ENCODE assay signal across 9 cellular contexts in genomic region chr6:24949020-24949569, GRCh38. TPM values are rescaled to one million over a fixed set of nuclear protein-coding genes. Genes with fewer than 3 reads are reported as not detected.
DNase-seq lines count a peak whose midpoint lies in the region; ATAC-seq and TF ChIP-seq lines count a peak whose summit lies in the region.
"Had no signal": no experiment of that assay in that cellular context is flagged by ENCODE, and none has a peak within 500 bp of the region (broad histone marks: within the 10 kb centered on the region; RNA-seq: fewer than 3 reads in every experiment).

No MANE protein-coding gene starts in this region.

- TF ChIP-seq POLR2A in erythroblast (IDR thresholded peaks at IDR 0.05; ENCODE audit: low read length) = no peak
- no peak for TF ChIP-seq POLR2A in ovary (IDR thresholded peaks at IDR 0.05)
- no peak for TF ChIP-seq POLR2A in thyroid gland (IDR thresholded peaks at IDR 0.05)

- peak; percentile 94 for ATAC-seq in GM19455 (IDR thresholded peaks at IDR 0.05; ENCODE audit: unreplicated experiment)
- peak; percentile 88 for ATAC-seq in HG03354 (IDR thresholded peaks at IDR 0.05; ENCODE audit: poor library complexity, severe bottlenecking, unreplicated experiment)
- ATAC-seq in activated T-helper 17 cell treated with anti-CD3 and anti-CD28 coated beads, Interleukin-2, amount 50 U/mL, for 72 hours (replicated peaks) = peak; percentile 56
- no peak for ATAC-seq in left lung

- H3K4me3 ChIP-seq in GM08714 (ENCODE audit: low read length) = peak overlapping the region; percentile 42; the same call in 1 of the 2 replicates
- no peak overlapping the region for H3K4me3 ChIP-seq in ovary
- H3K4me3 ChIP-seq in left lung = no peak overlapping the region
- no peak overlapping the region for H3K4me3 ChIP-seq in thyroid gland (replicated peaks in 1 of 3)

- 77 to 82% (median 81%) methylated on average over 8 of the region's 8 CpGs for WGBS in ovary, 3 donors
- WGBS in thyroid gland, 2 donors = 82 to 86% methylated on average over 8 of the region's 8 CpGs

- H3K27ac ChIP-seq in ovary = no peak overlapping the region
- H3K27ac ChIP-seq in left lung = no peak overlapping the region
- no peak overlapping the region for H3K27ac ChIP-seq in thyroid gland

- H3K27me3 Mint-ChIP-seq in activated T-helper 17 cell treated with anti-CD3 and anti-CD28 coated beads, Interleukin-2, amount 50 U/mL, for 72 hours = no peaks in the 10 kb centered on the region

- intact Hi-C loops in ovary (cut with DNase I) = no loop called here
- intact Hi-C loops in left lung (cut with DNase I) = no loop called here
- intact Hi-C loops in thyroid gland (cut with DNase I) = no loop called here

- no peaks in the 10 kb centered on the region for H3K9me3 ChIP-seq in ovary
- H3K9me3 ChIP-seq in left lung = peaks cover 0 to 26% of the 10 kb centered on the region in 2 donors
- no peaks in the 10 kb centered on the region for H3K9me3 ChIP-seq in thyroid gland

- H3K9me3 Mint-ChIP-seq in activated T-helper 17 cell treated with anti-CD3 and anti-CD28 coated beads, Interleukin-2, amount 50 U/mL, for 72 hours = peaks cover 11% of the 10 kb centered on the region

- H3K4me1 ChIP-seq in ovary (ENCODE audit: insufficient read depth) (no peaks in the 10 kb centered on the region), left lung (peaks cover 0 to 33% of the 10 kb centered on the region in 2 donors), thyroid gland (peaks cover 0 to 13% of the 10 kb centered on the region in 2 donors)

- DNase-seq in erythroblast (lab: John Stamatoyannopoulos, UW) = no peak
- no peak for DNase-seq in ovary
- no peak for DNase-seq in left lung
- no peak for DNase-seq in thyroid gland
- DNase-seq: stimulated activated CD4-positive, alpha-beta T cell treated with anti-CD3 and anti-CD28 coated beads, Interleukin-1b, Interleukin-23, amount 100 ng/mL, for 48 hours had no signal

- TF ChIP-seq CTCF in ovary (IDR thresholded peaks at IDR 0.05) (no peak), left lung (IDR thresholded peaks at IDR 0.05) (no peak), thyroid gland (IDR thresholded peaks at IDR 0.05) (no peak)

- peak overlapping the region; percentile 80 for H3K27ac Mint-ChIP-seq in activated T-helper 17 cell treated with anti-CD3 and anti-CD28 coated beads, Interleukin-2, amount 50 U/mL, for 72 hours

- H3K36me3 ChIP-seq in ovary (no peaks in the 10 kb centered on the region), left lung (peaks cover 3 to 4% of the 10 kb centered on the region in 2 donors), thyroid gland (no peaks in the 10 kb centered on the region)

- H3K27me3 ChIP-seq in ovary (no peaks in the 10 kb centered on the region), left lung (no peaks in the 10 kb centered on the region), thyroid gland (no peaks in the 10 kb centered on the region)

- peaks cover 70% of the 10 kb centered on the region for H3K4me1 Mint-ChIP-seq in activated T-helper 17 cell treated with anti-CD3 and anti-CD28 coated beads, Interleukin-2, amount 50 U/mL, for 72 hours

- peaks cover 38% of the 10 kb centered on the region for H3K36me3 Mint-ChIP-seq in activated T-helper 17 cell treated with anti-CD3 and anti-CD28 coated beads, Interleukin-2, amount 50 U/mL, for 72 hours (ENCODE audit: low read depth)

- H3K4me3 Mint-ChIP-seq in activated T-helper 17 cell treated with anti-CD3 and anti-CD28 coated beads, Interleukin-2, amount 50 U/mL, for 72 hours = peak overlapping the region; percentile 67

- no peak for TF ChIP-seq EP300 in ovary (IDR thresholded peaks at IDR 0.05)

RNA-seq across cellular contexts. Expression of gene RIPOR2, which starts 13.3 kb away (rescaled TPM):
- 100 to 1,000 TPM in 1 of 2 donors, 10 to 100 TPM in 1; 47.5 to 113 TPM for total RNA-seq in activated T-helper 17 cell treated with anti-CD3 and anti-CD28 coated beads, Interleukin-2, amount 50 U/mL, for 72 hours
- total RNA-seq in ovary (10 to 100 TPM in 1 of 7 donors, 1 to 10 TPM in 6; 1.1 to 14.4 (median 4.5) TPM), left lung (10 to 100 TPM; 18.7 to 56.8 TPM), thyroid gland (10 to 100 TPM in 1 of 4 donors, 1 to 10 TPM in 3; 3.1 to 13.0 (median 8.4) TPM)
- 1 to 10 TPM; 3.6 to 8.1 TPM for polyA plus RNA-seq in ovary
